ENCODE assay signal across 11 cellular contexts in the genomic region with DNA sequence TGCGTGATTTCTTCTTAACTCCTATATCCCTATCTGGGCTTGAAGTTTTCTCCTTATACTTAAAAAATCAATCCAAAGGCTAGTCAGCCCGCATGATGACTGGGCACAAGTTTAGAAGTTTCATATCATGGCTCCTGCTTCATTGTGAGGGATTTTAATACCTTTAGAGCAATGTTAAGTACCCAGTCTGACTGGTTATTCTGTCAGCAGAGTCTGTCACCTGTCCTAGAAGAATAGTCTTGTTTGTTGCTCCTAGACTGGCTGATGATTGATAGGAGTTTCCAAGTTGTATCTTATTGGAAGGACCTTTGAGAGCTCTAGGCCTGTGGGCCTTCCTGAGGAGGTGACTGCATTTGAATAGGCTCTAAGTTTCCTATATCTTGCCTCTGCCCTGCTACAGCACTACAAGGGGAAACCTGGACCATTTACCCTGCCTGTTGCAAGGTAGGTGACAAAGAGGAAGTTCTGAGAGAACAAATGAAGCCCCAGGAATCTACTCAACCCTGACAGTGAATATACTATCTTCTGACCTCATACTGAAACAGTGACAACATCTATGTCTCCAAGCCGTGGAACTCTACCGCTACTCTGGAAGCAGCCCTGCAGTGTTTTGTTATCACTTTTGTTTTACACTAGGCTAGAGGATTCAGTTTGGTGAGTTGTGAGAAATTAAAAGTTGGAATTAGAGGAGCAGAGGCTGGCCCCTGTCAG.
A peak's percentile ranks its signal among the peaks of the same experiment; 100 is the strongest.
DNase-seq lines count a peak whose midpoint lies in the region; ATAC-seq, FAIRE-seq and TF ChIP-seq lines count a peak whose summit lies in the region.
"Had no signal": no experiment of that assay in that cellular context is flagged by ENCODE, and none has a peak within 500 bp of the region (broad histone marks: within the 10 kb centered on the region; RNA-seq: fewer than 3 reads in every experiment).

No MANE protein-coding gene starts in this region.

- no peak overlapping the region for H2AFZ ChIP-seq in neural progenitor cell (replicated peaks)

- H3K4me2 ChIP-seq in neural progenitor cell = no peak overlapping the region
- H3K4me2 ChIP-seq: BLaER1 had no signal

- peak in 1 of 2 donors; percentile 48 for ATAC-seq in CD4-positive, CD25-positive, alpha-beta regulatory T cell (ENCODE audit: low read depth in 2 of 2)
- peak; percentile 99 for ATAC-seq in GM18868 (IDR thresholded peaks at IDR 0.05; ENCODE audit: unreplicated experiment)
- peak; percentile 94 for ATAC-seq in HG02678 (IDR thresholded peaks at IDR 0.05; ENCODE audit: unreplicated experiment)
- ATAC-seq: Right ventricle myocardium inferior had no signal

- H3K4me3 Mint-ChIP-seq in CD4-positive, CD25-positive, alpha-beta regulatory T cell = peak overlapping the region in 1 of 4 donors; percentile 4
- no peak overlapping the region for H3K4me3 Mint-ChIP-seq in neural progenitor cell
- H3K4me3 Mint-ChIP-seq: activated naive CD8-positive, alpha-beta T cell treated with anti-CD3 and anti-CD28 coated beads, Interleukin-2, amount 10 ng/mL, durations not matched to agents 7 days and 5 days had no signal

- in situ Hi-C loops in KBM-7 (cut with MboI; ENCODE audit: low pct_unique_long_range_greater_than_20kb, low sequenced_read_pairs) = no loop called here

- TF ChIP-seq CTCF in neural progenitor cell (IDR thresholded peaks at IDR 0.05) (no peak), adrenal gland (IDR thresholded peaks at IDR 0.05) (no peak)

- no peaks in the 10 kb centered on the region for H3F3A ChIP-seq in neural progenitor cell (ENCODE audit: low read depth)

- FAIRE-seq in urothelium cell line (lab: Jason Lieb, UNC) = no peak

- no peaks in the 10 kb centered on the region for H3K79me2 ChIP-seq in neural progenitor cell (ENCODE audit: low read depth)

- no peak overlapping the region for H3K4me3 ChIP-seq in CD4-positive, CD25-positive, alpha-beta regulatory T cell (ENCODE audit: low read depth, low read length)
- H3K4me3 ChIP-seq in neural progenitor cell = no peak overlapping the region
- H3K4me3 ChIP-seq in adrenal gland = no peak overlapping the region
- H3K4me3 ChIP-seq: BLaER1 had no signal

- intact Hi-C loops in adrenal gland (cut with DNase I) = no loop called here

- H3K9me3 Mint-ChIP-seq in CD4-positive, CD25-positive, alpha-beta regulatory T cell = peaks cover 0 to 1% (median 0%) of the 10 kb centered on the region in 7 donors
- H3K9me3 Mint-ChIP-seq in neural progenitor cell = peaks cover 9% of the 10 kb centered on the region
- H3K9me3 Mint-ChIP-seq: activated naive CD8-positive, alpha-beta T cell treated with anti-CD3 and anti-CD28 coated beads, Interleukin-2, amount 10 ng/mL, durations not matched to agents 7 days and 5 days had no signal

- no peaks in the 10 kb centered on the region for H3K27me3 Mint-ChIP-seq in CD4-positive, CD25-positive, alpha-beta regulatory T cell
- peaks cover 2% of the 10 kb centered on the region for H3K27me3 Mint-ChIP-seq in neural progenitor cell (ENCODE audit: insufficient read depth, low read depth)
- H3K27me3 Mint-ChIP-seq: activated naive CD8-positive, alpha-beta T cell treated with anti-CD3 and anti-CD28 coated beads, Interleukin-2, amount 10 ng/mL, durations not matched to agents 7 days and 5 days had no signal

- peak overlapping the region; percentile 80 to 86 (median 80) for H3K27ac Mint-ChIP-seq in CD4-positive, CD25-positive, alpha-beta regulatory T cell
- no peak overlapping the region for H3K27ac Mint-ChIP-seq in neural progenitor cell
- H3K27ac Mint-ChIP-seq: activated naive CD8-positive, alpha-beta T cell treated with anti-CD3 and anti-CD28 coated beads, Interleukin-2, amount 10 ng/mL, durations not matched to agents 7 days and 5 days had no signal

- peaks cover 16% of the 10 kb centered on the region for H3K36me3 ChIP-seq in CD4-positive, CD25-positive, alpha-beta regulatory T cell (ENCODE audit: control insufficient read depth, insufficient read depth, low read length)
- H3K36me3 ChIP-seq in neural progenitor cell (no peaks in the 10 kb centered on the region), adrenal gland (replicated peaks in 1 of 2) (no peaks in the 10 kb centered on the region)

- TF ChIP-seq POLR2A in adrenal gland (IDR thresholded peaks at IDR 0.05) = no peak

- H3K4me1 ChIP-seq in CD4-positive, CD25-positive, alpha-beta regulatory T cell (ENCODE audit: control insufficient read depth, insufficient read depth, low read length, poor library complexity, severe bottlenecking) = peaks cover 13% of the 10 kb centered on the region
- H3K4me1 ChIP-seq in neural progenitor cell (no peaks in the 10 kb centered on the region), adrenal gland (replicated peaks in 1 of 2) (peaks cover 6 to 10% of the 10 kb centered on the region in 2 donors)

- no peaks in the 10 kb centered on the region for H3K9me3 ChIP-seq in CD4-positive, CD25-positive, alpha-beta regulatory T cell (ENCODE audit: control insufficient read depth in 2 of 2, low read length in 2 of 2)
- H3K9me3 ChIP-seq in neural progenitor cell (ENCODE audit: low read depth) (no peaks in the 10 kb centered on the region), adrenal gland (replicated peaks in 1 of 3) (no peaks in the 10 kb centered on the region)

- no peak for DNase-seq in CD4-positive, CD25-positive, alpha-beta regulatory T cell
- DNase-seq in KBM-7 (peak; percentile 28), substantia nigra (lab: John Stamatoyannopoulos, UW) (no peak), urothelium cell line (ENCODE audit: low spot score) (no peak), neural progenitor cell (ENCODE audit: low spot score) (no peak), adrenal gland (no peak)
- DNase-seq: activated naive CD8-positive, alpha-beta T cell treated with anti-CD3 and anti-CD28 coated beads, Interleukin-2, amount 10 ng/mL, durations not matched to agents 7 days and 5 days had no signal

- H3K27ac ChIP-seq in CD4-positive, CD25-positive, alpha-beta regulatory T cell (ENCODE audit: insufficient read depth, low read length, poor library complexity, severe bottlenecking) = peak overlapping the region; percentile 15
- H3K27ac ChIP-seq in substantia nigra (ENCODE audit: low read depth, low read length, poor library complexity, severe bottlenecking) (no peak overlapping the region), neural progenitor cell (no peak overlapping the region), adrenal gland (no peak overlapping the region)
- H3K27ac ChIP-seq: BLaER1 had no signal

- no peaks in the 10 kb centered on the region for H3K27me3 ChIP-seq in CD4-positive, CD25-positive, alpha-beta regulatory T cell (ENCODE audit: control insufficient read depth, insufficient read depth, low read length)
- H3K27me3 ChIP-seq in neural progenitor cell = no peaks in the 10 kb centered on the region
- no peaks in the 10 kb centered on the region for H3K27me3 ChIP-seq in adrenal gland
- H3K27me3 ChIP-seq: BLaER1 had no signal

- WGBS in adrenal gland, 4 donors = 89 to 93% (median 91%) methylated on average over 4 of the region's 4 CpGs

- no peak overlapping the region for H3K9ac ChIP-seq in neural progenitor cell
- H3K9ac ChIP-seq: BLaER1 had no signal

- peaks cover 40% of the 10 kb centered on the region for H3K36me3 Mint-ChIP-seq in CD4-positive, CD25-positive, alpha-beta regulatory T cell
- H3K36me3 Mint-ChIP-seq in neural progenitor cell = peaks cover 3% of the 10 kb centered on the region

- no peaks in the 10 kb centered on the region for H4K20me1 ChIP-seq in neural progenitor cell (ENCODE audit: low read depth)

- H3K4me1 Mint-ChIP-seq in CD4-positive, CD25-positive, alpha-beta regulatory T cell = peaks cover 29 to 79% (median 58%) of the 10 kb centered on the region in 4 donors
- no peaks in the 10 kb centered on the region for H3K4me1 Mint-ChIP-seq in neural progenitor cell
